ENCODE assay signal across 1 cellular context in the genomic region with DNA sequence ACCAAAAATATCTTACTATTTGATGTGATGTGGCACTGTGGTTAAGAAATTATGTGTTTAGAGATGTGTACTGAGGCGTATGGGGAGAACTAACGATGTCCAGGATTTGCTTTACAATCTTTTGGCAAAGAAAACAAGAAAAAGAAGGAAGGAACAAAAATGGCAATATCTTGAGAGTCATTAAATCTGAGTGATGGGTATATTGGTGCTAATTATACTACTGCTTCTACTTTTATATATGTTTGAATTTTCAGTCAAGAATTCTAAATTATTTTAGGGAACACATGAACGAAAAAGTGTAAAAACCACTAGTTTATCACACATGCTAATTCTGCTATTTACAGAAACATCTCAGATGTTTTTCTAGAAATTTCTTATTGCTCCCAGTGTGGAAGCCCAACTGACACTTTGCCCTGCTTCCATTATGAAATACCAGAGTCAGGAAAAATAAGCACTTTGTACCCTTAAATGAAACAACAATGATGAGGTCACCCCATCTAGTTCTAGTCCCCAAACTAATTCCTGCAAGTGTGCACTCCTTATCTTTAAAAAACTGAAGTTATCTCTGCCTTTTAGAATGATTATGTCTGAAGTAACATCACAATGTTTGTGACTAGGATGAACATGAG.
TF ChIP-seq lines count a peak whose summit lies in the region.

No MANE protein-coding gene starts in this region.

TF ChIP-seq in HepG2, 621 proteins besides CTCF, POLR2A, EP300 and RAD21 (continued from another document and continues in another):
- TF ChIP-seq, protein P1, sequence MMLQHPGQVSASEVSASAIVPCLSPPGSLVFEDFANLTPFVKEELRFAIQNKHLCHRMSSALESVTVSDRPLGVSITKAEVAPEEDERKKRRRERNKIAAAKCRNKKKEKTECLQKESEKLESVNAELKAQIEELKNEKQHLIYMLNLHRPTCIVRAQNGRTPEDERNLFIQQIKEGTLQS (CRISPR knock-in tag; IDR thresholded peaks at IDR 0.05): peak; percentile 69; the same call in 1 of the 2 replicates
- TF ChIP-seq ZNF773 (CRISPR knock-in tag; IDR thresholded peaks at IDR 0.05; ENCODE audit: borderline replicate concordance): no peak
- no peak for TF ChIP-seq HNRNPUL1 (IDR thresholded peaks at IDR 0.05; ENCODE audit: low read depth, low read length)
- TF ChIP-seq ZNF383 (CRISPR knock-in tag; IDR thresholded peaks at IDR 0.05; ENCODE audit: borderline replicate concordance): no peak
- TF ChIP-seq ZNF235 (CRISPR knock-in tag; IDR thresholded peaks at IDR 0.05; ENCODE audit: borderline replicate concordance): no peak
- TF ChIP-seq FOXP1 (IDR thresholded peaks at IDR 0.05): no peak
- TF ChIP-seq FOXP1 (CRISPR knock-in tag; IDR thresholded peaks at IDR 0.05): peak; percentile 63; the same call in 1 of the 2 replicates
- TF ChIP-seq STAT5B (CRISPR knock-in tag; IDR thresholded peaks at IDR 0.05): no peak
- peak; percentile 64; the same call in 1 of the 2 replicates for TF ChIP-seq ZFAT (CRISPR knock-in tag; conservative IDR thresholded peaks at IDR 0.05)
- peak; percentile 52 for TF ChIP-seq MED1 (CRISPR knock-in tag; IDR thresholded peaks at IDR 0.05)
- no peak for TF ChIP-seq PCBP2 (optimal IDR thresholded peaks at IDR 0.05; ENCODE audit: low read depth, low read length, poor library complexity, severe bottlenecking)
- TF ChIP-seq LCORL (IDR thresholded peaks at IDR 0.05): no peak
- 0 out of 2 replicates have a peak, but pooled peaks have one; percentile 47 for TF ChIP-seq LCORL (CRISPR knock-in tag; IDR thresholded peaks at IDR 0.05)
- TF ChIP-seq ZNF280D (CRISPR knock-in tag; IDR thresholded peaks at IDR 0.05): 0 out of 2 replicates have a peak, but pooled peaks have one; percentile 33
- TF ChIP-seq ZNF597 (CRISPR knock-in tag; IDR thresholded peaks at IDR 0.05): no peak
- no peak for TF ChIP-seq ZNF468 (CRISPR knock-in tag; IDR thresholded peaks at IDR 0.05)
- no peak for TF ChIP-seq AGO2 (optimal IDR thresholded peaks at IDR 0.05; ENCODE audit: low read depth, low read length)
- TF ChIP-seq ZNF382 (CRISPR knock-in tag; IDR thresholded peaks at IDR 0.05; ENCODE audit: borderline replicate concordance): no peak
- TF ChIP-seq TMF1 (CRISPR knock-in tag; IDR thresholded peaks at IDR 0.05; ENCODE audit: low read depth): no peak
- TF ChIP-seq CENPT (CRISPR knock-in tag; IDR thresholded peaks at IDR 0.05; ENCODE audit: low read depth): no peak
- TF ChIP-seq ATM (IDR thresholded peaks at IDR 0.05; ENCODE audit: borderline replicate concordance): no peak
- TF ChIP-seq EZH2 (conservative IDR thresholded peaks at IDR 0.05; ENCODE audit: low read depth, low read length): no peak
- TF ChIP-seq MEIS2 (CRISPR knock-in tag; IDR thresholded peaks at IDR 0.05): no peak
- no peak for TF ChIP-seq ZNF749 (CRISPR knock-in tag; IDR thresholded peaks at IDR 0.05; ENCODE audit: borderline replicate concordance)
- TF ChIP-seq, protein P2, sequence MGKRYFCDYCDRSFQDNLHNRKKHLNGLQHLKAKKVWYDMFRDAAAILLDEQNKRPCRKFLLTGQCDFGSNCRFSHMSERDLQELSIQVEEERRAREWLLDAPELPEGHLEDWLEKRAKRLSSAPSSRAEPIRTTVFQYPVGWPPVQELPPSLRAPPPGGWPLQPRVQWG (CRISPR knock-in tag; IDR thresholded peaks at IDR 0.05; ENCODE audit: borderline replicate concordance, low read depth): no peak
- 0 out of 2 replicates have a peak, but pooled peaks have one; percentile 25 for TF ChIP-seq HOXA5 (CRISPR knock-in tag; IDR thresholded peaks at IDR 0.05)
- TF ChIP-seq FUBP1 (CRISPR knock-in tag; IDR thresholded peaks at IDR 0.05; ENCODE audit: borderline replicate concordance): no peak
- TF ChIP-seq, protein P3, sequence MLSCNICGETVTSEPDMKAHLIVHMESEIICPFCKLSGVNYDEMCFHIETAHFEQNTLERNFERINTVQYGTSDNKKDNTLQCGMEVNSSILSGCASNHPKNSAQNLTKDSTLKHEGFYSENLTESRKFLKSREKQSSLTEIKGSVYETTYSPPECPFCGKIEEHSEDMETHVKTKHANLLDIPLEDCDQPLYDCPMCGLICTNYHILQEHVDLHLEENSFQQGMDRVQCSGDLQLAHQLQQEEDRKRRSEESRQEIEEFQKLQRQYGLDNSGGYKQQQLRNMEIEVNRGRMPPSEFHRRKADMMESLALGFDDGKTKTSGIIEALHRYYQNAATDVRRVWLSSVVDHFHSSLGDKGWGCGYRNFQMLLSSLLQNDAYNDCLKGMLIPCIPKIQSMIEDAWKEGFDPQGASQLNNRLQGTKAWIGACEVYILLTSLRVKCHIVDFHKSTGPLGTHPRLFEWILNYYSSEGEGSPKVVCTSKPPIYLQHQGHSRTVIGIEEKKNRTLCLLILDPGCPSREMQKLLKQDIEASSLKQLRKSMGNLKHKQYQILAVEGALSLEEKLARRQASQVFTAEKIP (CRISPR knock-in tag; IDR thresholded peaks at IDR 0.05; ENCODE audit: borderline replicate concordance): no peak
- TF ChIP-seq, protein P4, sequence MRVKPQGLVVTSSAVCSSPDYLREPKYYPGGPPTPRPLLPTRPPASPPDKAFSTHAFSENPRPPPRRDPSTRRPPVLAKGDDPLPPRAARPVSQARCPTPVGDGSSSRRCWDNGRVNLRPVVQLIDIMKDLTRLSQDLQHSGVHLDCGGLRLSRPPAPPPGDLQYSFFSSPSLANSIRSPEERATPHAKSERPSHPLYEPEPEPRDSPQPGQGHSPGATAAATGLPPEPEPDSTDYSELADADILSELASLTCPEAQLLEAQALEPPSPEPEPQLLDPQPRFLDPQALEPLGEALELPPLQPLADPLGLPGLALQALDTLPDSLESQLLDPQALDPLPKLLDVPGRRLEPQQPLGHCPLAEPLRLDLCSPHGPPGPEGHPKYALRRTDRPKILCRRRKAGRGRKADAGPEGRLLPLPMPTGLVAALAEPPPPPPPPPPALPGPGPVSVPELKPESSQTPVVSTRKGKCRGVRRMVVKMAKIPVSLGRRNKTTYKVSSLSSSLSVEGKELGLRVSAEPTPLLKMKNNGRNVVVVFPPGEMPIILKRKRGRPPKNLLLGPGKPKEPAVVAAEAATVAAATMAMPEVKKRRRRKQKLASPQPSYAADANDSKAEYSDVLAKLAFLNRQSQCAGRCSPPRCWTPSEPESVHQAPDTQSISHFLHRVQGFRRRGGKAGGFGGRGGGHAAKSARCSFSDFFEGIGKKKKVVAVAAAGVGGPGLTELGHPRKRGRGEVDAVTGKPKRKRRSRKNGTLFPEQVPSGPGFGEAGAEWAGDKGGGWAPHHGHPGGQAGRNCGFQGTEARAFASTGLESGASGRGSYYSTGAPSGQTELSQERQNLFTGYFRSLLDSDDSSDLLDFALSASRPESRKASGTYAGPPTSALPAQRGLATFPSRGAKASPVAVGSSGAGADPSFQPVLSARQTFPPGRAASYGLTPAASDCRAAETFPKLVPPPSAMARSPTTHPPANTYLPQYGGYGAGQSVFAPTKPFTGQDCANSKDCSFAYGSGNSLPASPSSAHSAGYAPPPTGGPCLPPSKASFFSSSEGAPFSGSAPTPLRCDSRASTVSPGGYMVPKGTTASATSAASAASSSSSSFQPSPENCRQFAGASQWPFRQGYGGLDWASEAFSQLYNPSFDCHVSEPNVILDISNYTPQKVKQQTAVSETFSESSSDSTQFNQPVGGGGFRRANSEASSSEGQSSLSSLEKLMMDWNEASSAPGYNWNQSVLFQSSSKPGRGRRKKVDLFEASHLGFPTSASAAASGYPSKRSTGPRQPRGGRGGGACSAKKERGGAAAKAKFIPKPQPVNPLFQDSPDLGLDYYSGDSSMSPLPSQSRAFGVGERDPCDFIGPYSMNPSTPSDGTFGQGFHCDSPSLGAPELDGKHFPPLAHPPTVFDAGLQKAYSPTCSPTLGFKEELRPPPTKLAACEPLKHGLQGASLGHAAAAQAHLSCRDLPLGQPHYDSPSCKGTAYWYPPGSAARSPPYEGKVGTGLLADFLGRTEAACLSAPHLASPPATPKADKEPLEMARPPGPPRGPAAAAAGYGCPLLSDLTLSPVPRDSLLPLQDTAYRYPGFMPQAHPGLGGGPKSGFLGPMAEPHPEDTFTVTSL (CRISPR knock-in tag; IDR thresholded peaks at IDR 0.05; ENCODE audit: borderline replicate concordance): peak; percentile 54; the same call in 1 of the 2 replicates
- no peak for TF ChIP-seq SP1 (IDR thresholded peaks at IDR 0.05)
- TF ChIP-seq SP1 (CRISPR knock-in tag; IDR thresholded peaks at IDR 0.05): no peak
- TF ChIP-seq, protein P5, sequence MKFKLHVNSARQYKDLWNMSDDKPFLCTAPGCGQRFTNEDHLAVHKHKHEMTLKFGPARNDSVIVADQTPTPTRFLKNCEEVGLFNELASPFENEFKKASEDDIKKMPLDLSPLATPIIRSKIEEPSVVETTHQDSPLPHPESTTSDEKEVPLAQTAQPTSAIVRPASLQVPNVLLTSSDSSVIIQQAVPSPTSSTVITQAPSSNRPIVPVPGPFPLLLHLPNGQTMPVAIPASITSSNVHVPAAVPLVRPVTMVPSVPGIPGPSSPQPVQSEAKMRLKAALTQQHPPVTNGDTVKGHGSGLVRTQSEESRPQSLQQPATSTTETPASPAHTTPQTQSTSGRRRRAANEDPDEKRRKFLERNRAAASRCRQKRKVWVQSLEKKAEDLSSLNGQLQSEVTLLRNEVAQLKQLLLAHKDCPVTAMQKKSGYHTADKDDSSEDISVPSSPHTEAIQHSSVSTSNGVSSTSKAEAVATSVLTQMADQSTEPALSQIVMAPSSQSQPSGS (CRISPR knock-in tag; IDR thresholded peaks at IDR 0.05): peak; percentile 92
- no peak for TF ChIP-seq CHD4 (IDR thresholded peaks at IDR 0.05; ENCODE audit: borderline replicate concordance, low read length)
- TF ChIP-seq, protein P6, sequence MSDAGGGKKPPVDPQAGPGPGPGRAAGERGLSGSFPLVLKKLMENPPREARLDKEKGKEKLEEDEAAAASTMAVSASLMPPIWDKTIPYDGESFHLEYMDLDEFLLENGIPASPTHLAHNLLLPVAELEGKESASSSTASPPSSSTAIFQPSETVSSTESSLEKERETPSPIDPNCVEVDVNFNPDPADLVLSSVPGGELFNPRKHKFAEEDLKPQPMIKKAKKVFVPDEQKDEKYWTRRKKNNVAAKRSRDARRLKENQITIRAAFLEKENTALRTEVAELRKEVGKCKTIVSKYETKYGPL (CRISPR knock-in tag; IDR thresholded peaks at IDR 0.05): no peak
- 0 out of 2 replicates have a peak, but pooled peaks have one; percentile 60 for TF ChIP-seq ZNF816 (CRISPR knock-in tag; IDR thresholded peaks at IDR 0.05; ENCODE audit: borderline replicate concordance)
- no peak for TF ChIP-seq SIN3A (IDR thresholded peaks at IDR 0.05; ENCODE audit: borderline replicate concordance, low read depth, low read length)
- TF ChIP-seq TEAD2 (CRISPR knock-in tag; IDR thresholded peaks at IDR 0.05): no peak
- TF ChIP-seq CSRNP1 (CRISPR knock-in tag; IDR thresholded peaks at IDR 0.05): no peak
